In genomic region chrX:155819966-155820491, GRCh38 we compare ENCODE assay signal across 8 cellular contexts.
DNase-seq lines count a peak whose midpoint lies in the region; ATAC-seq and TF ChIP-seq lines count a peak whose summit lies in the region.

No MANE protein-coding gene starts in this region.

- no peak overlapping the region for H3K27ac ChIP-seq in KMS-11
- H3K27ac ChIP-seq in OCI-LY1 (ENCODE audit: low read depth, low read length, poor library complexity, severe bottlenecking): no peak overlapping the region
- H3K27ac ChIP-seq in gastroesophageal sphincter: no peak overlapping the region

- no peaks in the 10 kb centered on the region for H3K79me2 ChIP-seq in KMS-11 (ENCODE audit: insufficient read depth, low read depth)
- H3K79me2 ChIP-seq in OCI-LY1 (ENCODE audit: insufficient read depth, low read length): no peaks in the 10 kb centered on the region

- ATAC-seq in gastroesophageal sphincter: peak; percentile 71
- ATAC-seq in GM21737 (IDR thresholded peaks at IDR 0.05; ENCODE audit: unreplicated experiment): no peak
- ATAC-seq in HG03457 (IDR thresholded peaks at IDR 0.05; ENCODE audit: unreplicated experiment): no peak

- no peaks in the 10 kb centered on the region for H3K36me3 ChIP-seq in KMS-11 (ENCODE audit: insufficient read depth)
- no peaks in the 10 kb centered on the region for H3K36me3 ChIP-seq in OCI-LY1 (ENCODE audit: insufficient read depth, low read length)
- no peaks in the 10 kb centered on the region for H3K36me3 ChIP-seq in gastroesophageal sphincter

- TF ChIP-seq CTCF in KMS-11 (conservative IDR thresholded peaks at IDR 0.05; ENCODE audit: low read depth, low read length) (peak; percentile 84), OCI-LY1 (IDR thresholded peaks at IDR 0.05; ENCODE audit: low read length) (peak; percentile 81), gastroesophageal sphincter (IDR thresholded peaks at IDR 0.05) (peak in 3 of 4 experiments; percentile 45 to 67 (median 61))

- H2AFZ ChIP-seq in KMS-11 (ENCODE audit: low read depth) (no peak overlapping the region), OCI-LY1 (ENCODE audit: low read length) (no peak overlapping the region)

- DNase-seq in GM04504 (ENCODE audit: low read depth) (peak; percentile 66), pons (ENCODE audit: low spot score) (peak; percentile 72)
- DNase-seq in activated T-cell treated with anti-CD3 and anti-CD28 coated beads, Interleukin-2, amount 50 U/mL, for 48 hours: peak; percentile 49 to 55

- no peaks in the 10 kb centered on the region for H3F3A ChIP-seq in OCI-LY1 (ENCODE audit: insufficient read depth, low read length)

- no peaks in the 10 kb centered on the region for H4K20me1 ChIP-seq in KMS-11 (ENCODE audit: insufficient read depth)
- H4K20me1 ChIP-seq in OCI-LY1 (ENCODE audit: insufficient read depth, low read length): no peaks in the 10 kb centered on the region

- H3K4me3 ChIP-seq in KMS-11 (IDR thresholded peaks at IDR 0.05; ENCODE audit: insufficient read depth, low read depth, low read length): no peak overlapping the region
- H3K4me3 ChIP-seq in OCI-LY1 (ENCODE audit: low read depth, low read length, poor library complexity, severe bottlenecking): no peak overlapping the region
- H3K4me3 ChIP-seq in gastroesophageal sphincter: no peak overlapping the region

- H3K27me3 ChIP-seq in KMS-11 (ENCODE audit: insufficient read depth, low read depth) (no peaks in the 10 kb centered on the region), OCI-LY1 (ENCODE audit: insufficient read depth, low read length) (no peaks in the 10 kb centered on the region), gastroesophageal sphincter (no peaks in the 10 kb centered on the region)

- H3K4me2 ChIP-seq in KMS-11 (no peak overlapping the region), OCI-LY1 (ENCODE audit: low read length) (no peak overlapping the region)

- 0 to 17% methylated on average over 1 of the region's 3 CpGs for WGBS in gastroesophageal sphincter (ENCODE audit: low coverage in 1 of 2), 2 donors

- TF ChIP-seq EP300 in gastroesophageal sphincter (IDR thresholded peaks at IDR 0.05): no peak

- no peak for TF ChIP-seq POLR2A in gastroesophageal sphincter (IDR thresholded peaks at IDR 0.05)

- no peaks in the 10 kb centered on the region for H3K9me3 ChIP-seq in OCI-LY1 (ENCODE audit: low read length)
- H3K9me3 ChIP-seq in gastroesophageal sphincter: peaks cover 0 to 3% (median 0%) of the 10 kb centered on the region in 3 donors

- H3K9me2 ChIP-seq in OCI-LY1 (ENCODE audit: low read depth, low read length): no peaks in the 10 kb centered on the region

- H3K4me1 ChIP-seq in KMS-11 (ENCODE audit: low read depth, poor library complexity, severe bottlenecking): no peaks in the 10 kb centered on the region
- no peaks in the 10 kb centered on the region for H3K4me1 ChIP-seq in OCI-LY1 (ENCODE audit: insufficient read depth, low read length, severe bottlenecking)
- H3K4me1 ChIP-seq in gastroesophageal sphincter: no peaks in the 10 kb centered on the region

- no peak overlapping the region for H3K9ac ChIP-seq in KMS-11
- no peak overlapping the region for H3K9ac ChIP-seq in OCI-LY1 (ENCODE audit: low read length)
